ENCODE assay signal across 10 cellular contexts in genomic region chr5:176809544-176810083, GRCh38. TPM values are rescaled to one million over a fixed set of nuclear protein-coding genes. Genes with fewer than 3 reads are reported as not detected.
DNase-seq lines count a peak whose midpoint lies in the region; TF ChIP-seq lines count a peak whose summit lies in the region.
"Had no signal": no experiment of that assay in that cellular context is flagged by ENCODE, and none has a peak within 500 bp of the region (broad histone marks: within the 10 kb centered on the region; RNA-seq: fewer than 3 reads in every experiment).

No MANE protein-coding gene starts in this region.

- H3K36me3 ChIP-seq in SK-N-MC (ENCODE audit: insufficient read depth, low read length) (no peaks in the 10 kb centered on the region), suprapubic skin (no peaks in the 10 kb centered on the region)
- H3K36me3 ChIP-seq: transverse colon had no signal

- H3K9me3 ChIP-seq in SK-N-MC (ENCODE audit: low read depth, low read length) (no peaks in the 10 kb centered on the region), iPS-18c (ENCODE audit: control insufficient read depth, insufficient read depth, low read length) (no peaks in the 10 kb centered on the region), suprapubic skin (no peaks in the 10 kb centered on the region)
- H3K9me3 ChIP-seq: transverse colon had no signal

- TF ChIP-seq EP300 in suprapubic skin (IDR thresholded peaks at IDR 0.05) = no peak

- H3K27me3 Mint-ChIP-seq in activated naive CD4-positive, alpha-beta T cell treated with anti-CD3 and anti-CD28 coated beads, Interleukin-2, amount 10 ng/mL, durations not matched to agents 7 days and 5 days = peaks cover 88% of the 10 kb centered on the region

- no peaks in the 10 kb centered on the region for H3K9me3 Mint-ChIP-seq in activated naive CD4-positive, alpha-beta T cell treated with anti-CD3 and anti-CD28 coated beads, Interleukin-2, amount 10 ng/mL, durations not matched to agents 7 days and 5 days

- no peak overlapping the region for H3K27ac ChIP-seq in SK-N-MC
- H3K27ac ChIP-seq in suprapubic skin = no peak overlapping the region
- H3K27ac ChIP-seq: skin epidermis, transverse colon had no signal

- H3K4me3 Mint-ChIP-seq in activated naive CD4-positive, alpha-beta T cell treated with anti-CD3 and anti-CD28 coated beads, Interleukin-2, amount 10 ng/mL, durations not matched to agents 7 days and 5 days = peak overlapping the region; percentile 62

- no peak for TF ChIP-seq POLR2A in suprapubic skin (IDR thresholded peaks at IDR 0.05)

- CTCF ChIA-PET in activated naive CD4-positive, alpha-beta T cell treated with anti-CD3 and anti-CD28 coated beads, Interleukin-2, amount 10 ng/mL, durations not matched to agents 7 days and 5 days (lab: Charles Lee) = interaction anchor here (1.2 kb wide), 1 partner anchor 9 kb away, joined by 3 read pairs; no protein-coding TSS in a partner anchor

- H3K4me1 Mint-ChIP-seq in activated naive CD4-positive, alpha-beta T cell treated with anti-CD3 and anti-CD28 coated beads, Interleukin-2, amount 10 ng/mL, durations not matched to agents 7 days and 5 days = peaks cover 14% of the 10 kb centered on the region

- no peak for DNase-seq in activated naive CD4-positive, alpha-beta T cell treated with anti-CD3 and anti-CD28 coated beads, Interleukin-2, amount 10 ng/mL, durations not matched to agents 7 days and 5 days
- no peak for DNase-seq in activated naive CD4-positive, alpha-beta T cell treated with Interleukin-2 at 50 U/mL for 16 hours
- DNase-seq in SK-N-MC (ENCODE audit: low read depth, low spot score) (no peak), suprapubic skin (ENCODE audit: low spot score in 2 of 2) (no peak), NCI-H2081 treated with DMSO at 0.1 percent for 48 hours (lab: John Stamatoyannopoulos, UW) (no peak), iPS-NIHi7 (ENCODE audit: extremely low spot score) (no peak), NOMO-1 treated with dmso at 0.1 percent for 144 hours (lab: John Stamatoyannopoulos, UW; ENCODE audit: unreplicated experiment) (no peak)

- TF ChIP-seq CTCF in suprapubic skin (IDR thresholded peaks at IDR 0.05) = no peak

- H3K27me3 ChIP-seq in suprapubic skin = peaks cover 92% of the 10 kb centered on the region

- no peak overlapping the region for H3K27ac Mint-ChIP-seq in activated naive CD4-positive, alpha-beta T cell treated with anti-CD3 and anti-CD28 coated beads, Interleukin-2, amount 10 ng/mL, durations not matched to agents 7 days and 5 days

- under 1% methylated on average over 24 of the region's 48 CpGs for WGBS in suprapubic skin

- H3K4me3 ChIP-seq in SK-N-MC (peak overlapping the region; percentile 69), iPS-18c (ENCODE audit: insufficient read depth, low read depth, low read length) (peak overlapping the region; percentile 57), suprapubic skin (peak overlapping the region; percentile 43)

- no peak overlapping the region for H3K9ac ChIP-seq in SK-N-MC (ENCODE audit: insufficient read length)

- no peaks in the 10 kb centered on the region for H3K36me3 Mint-ChIP-seq in activated naive CD4-positive, alpha-beta T cell treated with anti-CD3 and anti-CD28 coated beads, Interleukin-2, amount 10 ng/mL, durations not matched to agents 7 days and 5 days

- H3K4me1 ChIP-seq in suprapubic skin = peaks cover 18% of the 10 kb centered on the region

RNA-seq across cellular contexts. Expression of gene UNC5A, which starts 0.7 kb away (rescaled TPM):
- not detected for total RNA-seq in suprapubic skin
